In the genomic region with DNA sequence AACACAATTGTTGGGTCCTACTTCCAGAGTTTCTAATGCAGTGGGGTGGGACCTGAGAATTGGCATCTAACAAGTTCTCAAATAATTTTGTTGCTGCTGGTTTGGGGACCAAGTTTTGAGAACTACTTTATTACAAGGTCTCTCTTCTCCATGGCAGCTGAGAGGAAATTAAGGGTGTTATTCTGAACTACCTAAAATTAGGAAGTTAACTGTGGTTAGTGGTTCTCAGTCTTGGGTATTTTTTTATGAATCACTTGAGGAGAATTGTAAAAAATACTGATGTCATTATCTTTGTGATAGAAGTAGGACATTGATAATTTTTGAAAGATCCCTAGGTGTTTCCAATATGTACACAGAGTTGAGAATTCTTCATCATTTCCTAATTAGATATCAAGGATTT, we compare ENCODE assay signal across 26 cellular contexts.
A peak's percentile ranks its signal among the peaks of the same experiment; 100 is the strongest.
DNase-seq lines count a peak whose midpoint lies in the region; ATAC-seq and TF ChIP-seq lines count a peak whose summit lies in the region.
"Had no signal": no experiment of that assay in that cellular context is flagged by ENCODE, and none has a peak within 500 bp of the region (broad histone marks: within the 10 kb centered on the region; RNA-seq: fewer than 3 reads in every experiment).

No MANE protein-coding gene starts in this region.

- ATAC-seq in GM18907 (IDR thresholded peaks at IDR 0.05; ENCODE audit: unreplicated experiment) (peak; percentile 71), HG02588 (IDR thresholded peaks at IDR 0.05; ENCODE audit: unreplicated experiment) (peak; percentile 52), HG03378 (IDR thresholded peaks at IDR 0.05; ENCODE audit: unreplicated experiment) (peak; percentile 53), GM18868 (IDR thresholded peaks at IDR 0.05; ENCODE audit: unreplicated experiment) (no peak)
- ATAC-seq: gastroesophageal sphincter; natural killer cell treated with Interleukin-12 subunit alpha and Interleukin-12 subunit beta and Interleukin-15 and Interleukin-18, amount 100 ng/mL, for 72 hours; psoas muscle had no signal

- H3K36me3 ChIP-seq in spleen: no peaks in the 10 kb centered on the region
- H3K36me3 ChIP-seq: cardiac muscle cell, gastroesophageal sphincter, sigmoid colon, tibial nerve had no signal

- H3K9me3 ChIP-seq in spleen: no peaks in the 10 kb centered on the region
- H3K9me3 ChIP-seq: gastroesophageal sphincter, psoas muscle, sigmoid colon, tibial nerve had no signal

- no peak for TF ChIP-seq POLR2A in spleen (IDR thresholded peaks at IDR 0.05)

- H3K27ac ChIP-seq in spleen: no peak overlapping the region
- H3K27ac ChIP-seq: C4-2B, cardiac muscle cell, gastroesophageal sphincter, GM23248, PC-9, psoas muscle, sigmoid colon, tibial nerve had no signal

- no peaks in the 10 kb centered on the region for H3K27me3 ChIP-seq in spleen (replicated peaks in 1 of 7)
- H3K27me3 ChIP-seq: cardiac muscle cell, gastroesophageal sphincter, sigmoid colon, tibial nerve had no signal

- no peak overlapping the region for H3K4me3 ChIP-seq in spleen
- H3K4me3 ChIP-seq: cardiac muscle cell, gastroesophageal sphincter, GM23248, lung, PC-9, psoas muscle, sigmoid colon, tibial nerve had no signal

- intact Hi-C loops in spleen (cut with DNase I; ENCODE audit: low total_unique reads): no loop called here

- no peak for DNase-seq in islet precursor cell
- no peak for DNase-seq in spleen
- DNase-seq in hypothalamus (lab: John Stamatoyannopoulos, UW): no peak
- DNase-seq: activated CD4-positive, alpha-beta T cell treated with anti-CD3 and anti-CD28 coated beads, Interleukin-2, amount 50 U/mL, for 4 hours; activated gamma-delta T cell treated with Interleukin-2 at 50 U/mL for 16 hours; activated T-cell treated with anti-CD3 and anti-CD28 coated beads, Interleukin-2, amount 50 U/mL, for 48 hours; COR-L47; GM23248; NCI-H1092; NCI-H187; NCI-H2171; PC-9; psoas muscle; sigmoid colon; stimulated activated CD4-positive, alpha-beta T cell treated with anti-CD3 and anti-CD28 coated beads, Interleukin-4, amount 100 ng/mL, for 24 hours; T-helper 2 cell had no signal

- TF ChIP-seq CTCF in spleen (IDR thresholded peaks at IDR 0.05 in 8 of 11, conservative IDR thresholded peaks at IDR 0.05 in 3 of 11): no peak

- H3K4me1 ChIP-seq in spleen: no peaks in the 10 kb centered on the region
- H3K4me1 ChIP-seq: gastroesophageal sphincter, psoas muscle, sigmoid colon, tibial nerve had no signal
